Comparison of ENCODE assay signal across 1 cellular context in the genomic region with DNA sequence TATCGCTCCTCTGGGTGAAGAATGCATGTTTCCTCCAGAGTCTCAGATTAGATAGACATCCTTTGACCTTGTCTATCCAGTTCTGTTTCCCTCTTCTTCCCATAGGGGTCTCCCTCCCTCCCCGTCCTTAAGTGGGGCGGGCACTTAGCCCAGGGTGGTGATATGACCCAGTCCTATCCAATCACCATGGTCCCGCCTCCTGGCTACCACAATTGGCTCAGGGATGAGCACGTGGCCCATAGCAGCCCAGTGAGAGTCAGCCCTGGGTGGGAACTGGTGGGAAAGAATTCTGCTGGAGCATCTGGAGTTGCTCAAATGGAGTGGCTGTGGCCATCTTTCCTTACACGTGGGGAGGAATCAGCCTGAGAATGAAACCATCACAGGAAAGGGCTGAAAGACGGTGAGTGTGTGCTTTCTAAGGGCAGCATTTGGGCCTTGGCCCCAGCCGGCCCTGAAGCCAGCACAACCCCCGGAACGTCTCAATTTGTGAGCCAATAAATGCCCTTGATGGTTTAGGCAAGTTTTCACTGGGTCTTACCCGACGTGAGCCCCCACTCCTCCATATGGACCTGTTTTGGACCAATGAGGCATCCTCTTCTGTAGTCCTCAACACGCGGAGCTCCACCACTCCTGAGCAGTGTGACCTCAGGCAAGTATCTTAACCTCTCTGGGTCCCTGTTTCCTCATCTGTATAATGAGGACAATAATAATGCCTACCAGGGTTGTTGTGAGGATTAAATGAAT.
A peak's percentile ranks its signal among the peaks of the same experiment; 100 is the strongest.
TF ChIP-seq lines count a peak whose summit lies in the region.

No MANE protein-coding gene starts in this region.

TF ChIP-seq in HepG2, 621 proteins besides CTCF, POLR2A, EP300 and RAD21 (continued from another document and continues in another):
- TF ChIP-seq, protein P1, sequence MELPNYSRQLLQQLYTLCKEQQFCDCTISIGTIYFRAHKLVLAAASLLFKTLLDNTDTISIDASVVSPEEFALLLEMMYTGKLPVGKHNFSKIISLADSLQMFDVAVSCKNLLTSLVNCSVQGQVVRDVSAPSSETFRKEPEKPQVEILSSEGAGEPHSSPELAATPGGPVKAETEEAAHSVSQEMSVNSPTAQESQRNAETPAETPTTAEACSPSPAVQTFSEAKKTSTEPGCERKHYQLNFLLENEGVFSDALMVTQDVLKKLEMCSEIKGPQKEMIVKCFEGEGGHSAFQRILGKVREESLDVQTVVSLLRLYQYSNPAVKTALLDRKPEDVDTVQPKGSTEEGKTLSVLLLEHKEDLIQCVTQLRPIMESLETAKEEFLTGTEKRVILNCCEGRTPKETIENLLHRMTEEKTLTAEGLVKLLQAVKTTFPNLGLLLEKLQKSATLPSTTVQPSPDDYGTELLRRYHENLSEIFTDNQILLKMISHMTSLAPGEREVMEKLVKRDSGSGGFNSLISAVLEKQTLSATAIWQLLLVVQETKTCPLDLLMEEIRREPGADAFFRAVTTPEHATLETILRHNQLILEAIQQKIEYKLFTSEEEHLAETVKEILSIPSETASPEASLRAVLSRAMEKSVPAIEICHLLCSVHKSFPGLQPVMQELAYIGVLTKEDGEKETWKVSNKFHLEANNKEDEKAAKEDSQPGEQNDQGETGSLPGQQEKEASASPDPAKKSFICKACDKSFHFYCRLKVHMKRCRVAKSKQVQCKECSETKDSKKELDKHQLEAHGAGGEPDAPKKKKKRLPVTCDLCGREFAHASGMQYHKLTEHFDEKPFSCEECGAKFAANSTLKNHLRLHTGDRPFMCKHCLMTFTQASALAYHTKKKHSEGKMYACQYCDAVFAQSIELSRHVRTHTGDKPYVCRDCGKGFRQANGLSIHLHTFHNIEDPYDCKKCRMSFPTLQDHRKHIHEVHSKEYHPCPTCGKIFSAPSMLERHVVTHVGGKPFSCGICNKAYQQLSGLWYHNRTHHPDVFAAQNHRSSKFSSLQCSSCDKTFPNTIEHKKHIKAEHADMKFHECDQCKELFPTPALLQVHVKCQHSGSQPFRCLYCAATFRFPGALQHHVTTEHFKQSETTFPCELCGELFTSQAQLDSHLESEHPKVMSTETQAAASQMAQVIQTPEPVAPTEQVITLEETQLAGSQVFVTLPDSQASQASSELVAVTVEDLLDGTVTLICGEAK (IDR thresholded peaks at IDR 0.05) = no peak
- TF ChIP-seq, protein P1 (CRISPR knock-in tag; IDR thresholded peaks at IDR 0.05) = peak; percentile 37; the same call in 1 of the 2 replicates
- TF ChIP-seq SMARCC2 (IDR thresholded peaks at IDR 0.05) (no peak), TGIF2 (CRISPR knock-in tag; IDR thresholded peaks at IDR 0.05) (no peak), ZBTB38 (CRISPR knock-in tag; IDR thresholded peaks at IDR 0.05) (no peak; the same call in 1 of the 2 replicates), SOX6 (IDR thresholded peaks at IDR 0.05) (no peak), SOX6 (CRISPR knock-in tag; IDR thresholded peaks at IDR 0.05) (no peak), HOXD1 (CRISPR knock-in tag; IDR thresholded peaks at IDR 0.05) (no peak), ZNF383 (CRISPR knock-in tag; IDR thresholded peaks at IDR 0.05; ENCODE audit: borderline replicate concordance) (no peak), ZNF382 (CRISPR knock-in tag; IDR thresholded peaks at IDR 0.05; ENCODE audit: borderline replicate concordance) (no peak), MIXL1 (CRISPR knock-in tag; IDR thresholded peaks at IDR 0.05) (peak; percentile 40; the same call in 1 of the 2 replicates), ISL2 (CRISPR knock-in tag; IDR thresholded peaks at IDR 0.05) (no peak), ZBTB20 (CRISPR knock-in tag; IDR thresholded peaks at IDR 0.05; ENCODE audit: borderline replicate concordance, low read depth) (no peak), ZNF850 (CRISPR knock-in tag; conservative IDR thresholded peaks at IDR 0.05) (no peak), ZNF343 (CRISPR knock-in tag; IDR thresholded peaks at IDR 0.05) (no peak; the same call in 1 of the 2 replicates), TOE1 (CRISPR knock-in tag; IDR thresholded peaks at IDR 0.05) (no peak), RBFOX2 (IDR thresholded peaks at IDR 0.05; ENCODE audit: low read depth, low read length) (no peak), ZNF703 (CRISPR knock-in tag; IDR thresholded peaks at IDR 0.05; ENCODE audit: borderline replicate concordance) (no peak), ZC3H4 (CRISPR knock-in tag; IDR thresholded peaks at IDR 0.05; ENCODE audit: borderline replicate concordance) (no peak; the same call in 1 of the 2 replicates), ZBTB21 (CRISPR knock-in tag; IDR thresholded peaks at IDR 0.05) (no peak), HMGA1 (CRISPR knock-in tag; conservative IDR thresholded peaks at IDR 0.05) (no peak), NFYC (CRISPR knock-in tag; IDR thresholded peaks at IDR 0.05) (peak; percentile 94)
- TF ChIP-seq, protein P2, sequence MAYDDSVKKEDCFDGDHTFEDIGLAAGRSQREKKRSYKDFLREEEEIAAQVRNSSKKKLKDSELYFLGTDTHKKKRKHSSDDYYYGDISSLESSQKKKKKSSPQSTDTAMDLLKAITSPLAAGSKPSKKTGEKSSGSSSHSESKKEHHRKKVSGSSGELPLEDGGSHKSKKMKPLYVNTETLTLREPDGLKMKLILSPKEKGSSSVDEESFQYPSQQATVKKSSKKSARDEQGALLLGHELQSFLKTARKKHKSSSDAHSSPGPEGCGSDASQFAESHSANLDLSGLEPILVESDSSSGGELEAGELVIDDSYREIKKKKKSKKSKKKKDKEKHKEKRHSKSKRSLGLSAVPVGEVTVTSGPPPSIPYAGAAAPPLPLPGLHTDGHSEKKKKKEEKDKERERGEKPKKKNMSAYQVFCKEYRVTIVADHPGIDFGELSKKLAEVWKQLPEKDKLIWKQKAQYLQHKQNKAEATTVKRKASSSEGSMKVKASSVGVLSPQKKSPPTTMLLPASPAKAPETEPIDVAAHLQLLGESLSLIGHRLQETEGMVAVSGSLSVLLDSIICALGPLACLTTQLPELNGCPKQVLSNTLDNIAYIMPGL (CRISPR knock-in tag; IDR thresholded peaks at IDR 0.05; ENCODE audit: borderline replicate concordance in 1 of 2, low read depth in 1 of 2) = peak in 1 of 2 experiments; percentile 71; a peak in 1 of 4 replicates
- TF ChIP-seq, protein P3, sequence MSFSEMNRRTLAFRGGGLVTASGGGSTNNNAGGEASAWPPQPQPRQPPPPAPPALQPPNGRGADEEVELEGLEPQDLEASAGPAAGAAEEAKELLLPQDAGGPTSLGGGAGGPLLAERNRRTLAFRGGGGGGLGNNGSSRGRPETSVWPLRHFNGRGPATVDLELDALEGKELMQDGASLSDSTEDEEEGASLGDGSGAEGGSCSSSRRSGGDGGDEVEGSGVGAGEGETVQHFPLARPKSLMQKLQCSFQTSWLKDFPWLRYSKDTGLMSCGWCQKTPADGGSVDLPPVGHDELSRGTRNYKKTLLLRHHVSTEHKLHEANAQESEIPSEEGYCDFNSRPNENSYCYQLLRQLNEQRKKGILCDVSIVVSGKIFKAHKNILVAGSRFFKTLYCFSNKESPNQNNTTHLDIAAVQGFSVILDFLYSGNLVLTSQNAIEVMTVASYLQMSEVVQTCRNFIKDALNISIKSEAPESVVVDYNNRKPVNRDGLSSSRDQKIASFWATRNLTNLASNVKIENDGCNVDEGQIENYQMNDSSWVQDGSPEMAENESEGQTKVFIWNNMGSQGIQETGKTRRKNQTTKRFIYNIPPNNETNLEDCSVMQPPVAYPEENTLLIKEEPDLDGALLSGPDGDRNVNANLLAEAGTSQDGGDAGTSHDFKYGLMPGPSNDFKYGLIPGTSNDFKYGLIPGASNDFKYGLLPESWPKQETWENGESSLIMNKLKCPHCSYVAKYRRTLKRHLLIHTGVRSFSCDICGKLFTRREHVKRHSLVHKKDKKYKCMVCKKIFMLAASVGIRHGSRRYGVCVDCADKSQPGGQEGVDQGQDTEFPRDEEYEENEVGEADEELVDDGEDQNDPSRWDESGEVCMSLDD (CRISPR knock-in tag; IDR thresholded peaks at IDR 0.05; ENCODE audit: borderline replicate concordance) = no peak
- TF ChIP-seq, protein P4, sequence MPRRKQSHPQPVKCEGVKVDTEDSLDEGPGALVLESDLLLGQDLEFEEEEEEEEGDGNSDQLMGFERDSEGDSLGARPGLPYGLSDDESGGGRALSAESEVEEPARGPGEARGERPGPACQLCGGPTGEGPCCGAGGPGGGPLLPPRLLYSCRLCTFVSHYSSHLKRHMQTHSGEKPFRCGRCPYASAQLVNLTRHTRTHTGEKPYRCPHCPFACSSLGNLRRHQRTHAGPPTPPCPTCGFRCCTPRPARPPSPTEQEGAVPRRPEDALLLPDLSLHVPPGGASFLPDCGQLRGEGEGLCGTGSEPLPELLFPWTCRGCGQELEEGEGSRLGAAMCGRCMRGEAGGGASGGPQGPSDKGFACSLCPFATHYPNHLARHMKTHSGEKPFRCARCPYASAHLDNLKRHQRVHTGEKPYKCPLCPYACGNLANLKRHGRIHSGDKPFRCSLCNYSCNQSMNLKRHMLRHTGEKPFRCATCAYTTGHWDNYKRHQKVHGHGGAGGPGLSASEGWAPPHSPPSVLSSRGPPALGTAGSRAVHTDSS (CRISPR knock-in tag; conservative IDR thresholded peaks at IDR 0.05) = no peak
- TF ChIP-seq, protein P5, sequence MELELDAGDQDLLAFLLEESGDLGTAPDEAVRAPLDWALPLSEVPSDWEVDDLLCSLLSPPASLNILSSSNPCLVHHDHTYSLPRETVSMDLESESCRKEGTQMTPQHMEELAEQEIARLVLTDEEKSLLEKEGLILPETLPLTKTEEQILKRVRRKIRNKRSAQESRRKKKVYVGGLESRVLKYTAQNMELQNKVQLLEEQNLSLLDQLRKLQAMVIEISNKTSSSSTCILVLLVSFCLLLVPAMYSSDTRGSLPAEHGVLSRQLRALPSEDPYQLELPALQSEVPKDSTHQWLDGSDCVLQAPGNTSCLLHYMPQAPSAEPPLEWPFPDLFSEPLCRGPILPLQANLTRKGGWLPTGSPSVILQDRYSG (CRISPR knock-in tag; IDR thresholded peaks at IDR 0.05) = no peak
- TF ChIP-seq, protein P6, sequence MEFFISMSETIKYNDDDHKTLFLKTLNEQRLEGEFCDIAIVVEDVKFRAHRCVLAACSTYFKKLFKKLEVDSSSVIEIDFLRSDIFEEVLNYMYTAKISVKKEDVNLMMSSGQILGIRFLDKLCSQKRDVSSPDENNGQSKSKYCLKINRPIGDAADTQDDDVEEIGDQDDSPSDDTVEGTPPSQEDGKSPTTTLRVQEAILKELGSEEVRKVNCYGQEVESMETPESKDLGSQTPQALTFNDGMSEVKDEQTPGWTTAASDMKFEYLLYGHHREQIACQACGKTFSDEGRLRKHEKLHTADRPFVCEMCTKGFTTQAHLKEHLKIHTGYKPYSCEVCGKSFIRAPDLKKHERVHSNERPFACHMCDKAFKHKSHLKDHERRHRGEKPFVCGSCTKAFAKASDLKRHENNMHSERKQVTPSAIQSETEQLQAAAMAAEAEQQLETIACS (CRISPR knock-in tag; IDR thresholded peaks at IDR 0.05) = peak; percentile 17; the same call in 1 of the 2 replicates
- TF ChIP-seq, protein P7, sequence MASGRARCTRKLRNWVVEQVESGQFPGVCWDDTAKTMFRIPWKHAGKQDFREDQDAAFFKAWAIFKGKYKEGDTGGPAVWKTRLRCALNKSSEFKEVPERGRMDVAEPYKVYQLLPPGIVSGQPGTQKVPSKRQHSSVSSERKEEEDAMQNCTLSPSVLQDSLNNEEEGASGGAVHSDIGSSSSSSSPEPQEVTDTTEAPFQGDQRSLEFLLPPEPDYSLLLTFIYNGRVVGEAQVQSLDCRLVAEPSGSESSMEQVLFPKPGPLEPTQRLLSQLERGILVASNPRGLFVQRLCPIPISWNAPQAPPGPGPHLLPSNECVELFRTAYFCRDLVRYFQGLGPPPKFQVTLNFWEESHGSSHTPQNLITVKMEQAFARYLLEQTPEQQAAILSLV (CRISPR knock-in tag; IDR thresholded peaks at IDR 0.05; ENCODE audit: borderline replicate concordance) = 0 out of 2 replicates have a peak, but pooled peaks have one; percentile 26
- TF ChIP-seq, protein P8, sequence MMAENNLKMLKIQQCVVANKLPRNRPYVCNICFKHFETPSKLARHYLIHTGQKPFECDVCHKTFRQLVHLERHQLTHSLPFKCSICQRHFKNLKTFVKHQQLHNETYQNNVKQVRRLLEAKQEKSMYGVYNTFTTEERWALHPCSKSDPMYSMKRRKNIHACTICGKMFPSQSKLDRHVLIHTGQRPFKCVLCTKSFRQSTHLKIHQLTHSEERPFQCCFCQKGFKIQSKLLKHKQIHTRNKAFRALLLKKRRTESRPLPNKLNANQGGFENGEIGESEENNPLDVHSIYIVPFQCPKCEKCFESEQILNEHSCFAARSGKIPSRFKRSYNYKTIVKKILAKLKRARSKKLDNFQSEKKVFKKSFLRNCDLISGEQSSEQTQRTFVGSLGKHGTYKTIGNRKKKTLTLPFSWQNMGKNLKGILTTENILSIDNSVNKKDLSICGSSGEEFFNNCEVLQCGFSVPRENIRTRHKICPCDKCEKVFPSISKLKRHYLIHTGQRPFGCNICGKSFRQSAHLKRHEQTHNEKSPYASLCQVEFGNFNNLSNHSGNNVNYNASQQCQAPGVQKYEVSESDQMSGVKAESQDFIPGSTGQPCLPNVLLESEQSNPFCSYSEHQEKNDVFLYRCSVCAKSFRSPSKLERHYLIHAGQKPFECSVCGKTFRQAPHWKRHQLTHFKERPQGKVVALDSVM (CRISPR knock-in tag; IDR thresholded peaks at IDR 0.05) = no peak
- TF ChIP-seq, protein P9, sequence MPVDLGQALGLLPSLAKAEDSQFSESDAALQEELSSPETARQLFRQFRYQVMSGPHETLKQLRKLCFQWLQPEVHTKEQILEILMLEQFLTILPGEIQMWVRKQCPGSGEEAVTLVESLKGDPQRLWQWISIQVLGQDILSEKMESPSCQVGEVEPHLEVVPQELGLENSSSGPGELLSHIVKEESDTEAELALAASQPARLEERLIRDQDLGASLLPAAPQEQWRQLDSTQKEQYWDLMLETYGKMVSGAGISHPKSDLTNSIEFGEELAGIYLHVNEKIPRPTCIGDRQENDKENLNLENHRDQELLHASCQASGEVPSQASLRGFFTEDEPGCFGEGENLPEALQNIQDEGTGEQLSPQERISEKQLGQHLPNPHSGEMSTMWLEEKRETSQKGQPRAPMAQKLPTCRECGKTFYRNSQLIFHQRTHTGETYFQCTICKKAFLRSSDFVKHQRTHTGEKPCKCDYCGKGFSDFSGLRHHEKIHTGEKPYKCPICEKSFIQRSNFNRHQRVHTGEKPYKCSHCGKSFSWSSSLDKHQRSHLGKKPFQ (CRISPR knock-in tag; IDR thresholded peaks at IDR 0.05; ENCODE audit: insufficient replicate concordance) = no peak
